In genomic region chr19:17089238-17089637, GRCh38 we compare ENCODE assay signal across 10 cellular contexts. TPM values are rescaled to one million over a fixed set of nuclear protein-coding genes. Genes with fewer than 3 reads are reported as not detected.
A peak's percentile ranks its signal among the peaks of the same experiment; 100 is the strongest.
DNase-seq lines count a peak whose midpoint lies in the region; ATAC-seq and TF ChIP-seq lines count a peak whose summit lies in the region.
"Had no signal": no experiment of that assay in that cellular context is flagged by ENCODE, and none has a peak within 500 bp of the region (broad histone marks: within the 10 kb centered on the region; RNA-seq: fewer than 3 reads in every experiment).

No MANE protein-coding gene starts in this region.

- TF ChIP-seq CTCF in HFFc6 (IDR thresholded peaks at IDR 0.05) (no peak), brain (conservative IDR thresholded peaks at IDR 0.05) (no peak), type B pancreatic cell (conservative IDR thresholded peaks at IDR 0.05) (no peak)

- H3K36me3 Mint-ChIP-seq in HFFc6 (ENCODE audit: low read depth), result peaks cover 18% of the 10 kb centered on the region; the same call in 1 of the 2 replicates
- H3K36me3 Mint-ChIP-seq in brain, result peaks cover 48% of the 10 kb centered on the region
- peaks cover 14% of the 10 kb centered on the region for H3K36me3 Mint-ChIP-seq in memory B cell
- peaks cover 5% of the 10 kb centered on the region for H3K36me3 Mint-ChIP-seq in type B pancreatic cell
- peaks cover 22 to 49% of the 10 kb centered on the region in 2 donors for H3K36me3 Mint-ChIP-seq in stimulated activated naive B cell treated with anti-CD40 and anti-IgM and Interleukin-4, amounts not matched to agents 10 μg/mL and 1 μg/mL and 100 μg/mL, for 72 hours

- no peaks in the 10 kb centered on the region for H3K9me3 Mint-ChIP-seq in HFFc6
- no peaks in the 10 kb centered on the region for H3K9me3 Mint-ChIP-seq in brain
- H3K9me3 Mint-ChIP-seq in memory B cell, result no peaks in the 10 kb centered on the region
- no peaks in the 10 kb centered on the region for H3K9me3 Mint-ChIP-seq in type B pancreatic cell
- peaks cover 3 to 5% of the 10 kb centered on the region in 2 donors for H3K9me3 Mint-ChIP-seq in stimulated activated naive B cell treated with anti-CD40 and anti-IgM and Interleukin-4, amounts not matched to agents 10 μg/mL and 1 μg/mL and 100 μg/mL, for 72 hours
- H3K9me3 Mint-ChIP-seq: naive thymus-derived CD4-positive, alpha-beta T cell had no signal

- ATAC-seq in memory B cell (ENCODE audit: low read depth), result no peak
- no peak for ATAC-seq in stimulated activated naive B cell treated with anti-CD40 and anti-IgM and Interleukin-4, amounts not matched to agents 10 μg/mL and 1 μg/mL and 100 μg/mL, for 72 hours (replicated peaks)

- H3K4me1 Mint-ChIP-seq in HFFc6 (ENCODE audit: low read depth) (peaks cover 39% of the 10 kb centered on the region), brain (peaks cover 20% of the 10 kb centered on the region), memory B cell (peaks cover 42% of the 10 kb centered on the region), type B pancreatic cell (ENCODE audit: unreplicated experiment) (peaks cover 23% of the 10 kb centered on the region)
- peaks cover 42 to 64% of the 10 kb centered on the region in 2 donors for H3K4me1 Mint-ChIP-seq in stimulated activated naive B cell treated with anti-CD40 and anti-IgM and Interleukin-4, amounts not matched to agents 10 μg/mL and 1 μg/mL and 100 μg/mL, for 72 hours

- H3K27me3 Mint-ChIP-seq in HFFc6 (ENCODE audit: insufficient read depth), result no peaks in the 10 kb centered on the region; the same call in none of the 2 replicates
- H3K27me3 Mint-ChIP-seq in brain, result no peaks in the 10 kb centered on the region
- H3K27me3 Mint-ChIP-seq in memory B cell, result no peaks in the 10 kb centered on the region
- H3K27me3 Mint-ChIP-seq in type B pancreatic cell, result no peaks in the 10 kb centered on the region
- H3K27me3 Mint-ChIP-seq in stimulated activated naive B cell treated with anti-CD40 and anti-IgM and Interleukin-4, amounts not matched to agents 10 μg/mL and 1 μg/mL and 100 μg/mL, for 72 hours, result no peaks in the 10 kb centered on the region
- H3K27me3 Mint-ChIP-seq: naive thymus-derived CD4-positive, alpha-beta T cell had no signal

- DNase-seq in HFFc6 (peak; percentile 83), memory B cell (ENCODE audit: low spot score in 2 of 2) (no peak), type B pancreatic cell (ENCODE audit: extremely low spot score, unreplicated experiment) (no peak), SIG-M5 (lab: John Stamatoyannopoulos, UW) (no peak)
- no peak for DNase-seq in activated naive CD4-positive, alpha-beta T cell (lab: John Stamatoyannopoulos, UW)
- no peak for DNase-seq in stimulated activated naive B cell treated with anti-CD40 and anti-IgM and Interleukin-4, amounts not matched to agents 10 μg/mL and 1 μg/mL and 100 μg/mL, for 72 hours
- DNase-seq: activated naive CD4-positive, alpha-beta T cell treated with Interleukin-2 at 50 U/mL for 16 hours; head of caudate nucleus; naive thymus-derived CD4-positive, alpha-beta T cell had no signal

- H3K27ac Mint-ChIP-seq in HFFc6, result peak overlapping the region; percentile 97
- peak overlapping the region; percentile 44 to 94 (median 70) for H3K27ac Mint-ChIP-seq in brain
- peak overlapping the region; percentile 92 for H3K27ac Mint-ChIP-seq in memory B cell
- H3K27ac Mint-ChIP-seq in type B pancreatic cell, result peak overlapping the region; percentile 64
- H3K27ac Mint-ChIP-seq in stimulated activated naive B cell treated with anti-CD40 and anti-IgM and Interleukin-4, amounts not matched to agents 10 μg/mL and 1 μg/mL and 100 μg/mL, for 72 hours, result no peak overlapping the region

- peak overlapping the region; percentile 77 for H3K4me3 Mint-ChIP-seq in HFFc6
- peak overlapping the region in 1 of 5 experiments; percentile 39 for H3K4me3 Mint-ChIP-seq in brain
- H3K4me3 Mint-ChIP-seq in memory B cell, result no peak overlapping the region
- no peak overlapping the region for H3K4me3 Mint-ChIP-seq in type B pancreatic cell
- no peak overlapping the region for H3K4me3 Mint-ChIP-seq in stimulated activated naive B cell treated with anti-CD40 and anti-IgM and Interleukin-4, amounts not matched to agents 10 μg/mL and 1 μg/mL and 100 μg/mL, for 72 hours

RNA-seq across cellular contexts. Expression of gene MYO9B, which starts 13.7 kb away (rescaled TPM):
- 10 to 100 TPM; 81.2 to 89.0 (median 83.4) TPM for total RNA-seq in HFFc6 (2021; fragmentation: NEBNext Ultra II Directional; extraction: Animal tissue kit (Norgen Biotek cat#: 25700))
- polyA plus RNA-seq in brain (ENCODE audit: insufficient read depth, low read depth, low replicate concordance), result 41.2 TPM
- total RNA-seq in type B pancreatic cell (ENCODE audit: low replicate concordance), result 71.7 and 83.8 TPM in 2 replicates

RNA-seq across cellular contexts. Expression of gene HAUS8, which starts 14.0 kb away (rescaled TPM):
- total RNA-seq in HFFc6 (2021; fragmentation: NEBNext Ultra II Directional; extraction: Animal tissue kit (Norgen Biotek cat#: 25700)), result 10 to 100 TPM in 5 of 6 experiments, 1 to 10 TPM in 1; 7.6 to 13.2 (median 12.2) TPM
- polyA plus RNA-seq in brain (ENCODE audit: insufficient read depth, low read depth, low replicate concordance), result 12.7 TPM
- 10.7 and 18.8 TPM in 2 replicates for total RNA-seq in type B pancreatic cell (ENCODE audit: low replicate concordance)
